11 cellular contexts compared by ENCODE assay signal in the genomic region with DNA sequence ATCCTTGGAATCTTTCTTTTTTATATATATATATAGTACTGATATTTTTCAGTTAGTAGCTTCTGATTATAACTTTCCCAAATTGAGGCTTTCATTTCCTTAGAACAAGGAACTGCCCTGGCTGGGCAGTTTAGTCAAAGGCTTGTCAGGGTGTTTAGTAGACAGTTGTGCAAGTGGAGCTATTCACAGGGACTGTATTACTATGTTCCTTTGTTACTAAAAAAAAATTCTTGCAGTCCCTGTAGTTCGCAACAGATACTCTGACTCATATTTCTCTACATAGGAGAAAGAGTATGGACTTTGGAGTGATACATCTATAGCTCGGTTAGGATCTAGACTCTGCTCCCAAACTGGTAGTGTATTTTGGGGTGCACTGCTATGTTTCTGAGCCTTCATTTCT. TPM values are rescaled to one million over a fixed set of nuclear protein-coding genes. Genes with fewer than 3 reads are reported as not detected.
A peak's percentile ranks its signal among the peaks of the same experiment; 100 is the strongest.
DNase-seq lines count a peak whose midpoint lies in the region; ATAC-seq and TF ChIP-seq lines count a peak whose summit lies in the region.
"Had no signal": no experiment of that assay in that cellular context is flagged by ENCODE, and none has a peak within 500 bp of the region (broad histone marks: within the 10 kb centered on the region; RNA-seq: fewer than 3 reads in every experiment).

No MANE protein-coding gene starts in this region.

- H3K4me1 ChIP-seq in ascending aorta (peaks cover 0 to 4% of the 10 kb centered on the region in 2 donors), heart right ventricle (peaks cover 2 to 42% (median 30%) of the 10 kb centered on the region in 9 donors), testis (no peaks in the 10 kb centered on the region)
- H3K4me1 ChIP-seq: parathyroid adenoma had no signal

- no peak overlapping the region for H3K4me3 ChIP-seq in ascending aorta
- H3K4me3 ChIP-seq in heart right ventricle: no peak overlapping the region
- H3K4me3 ChIP-seq in testis: no peak overlapping the region

- no peak for TF ChIP-seq POLR2A in testis (IDR thresholded peaks at IDR 0.05)

- peak; percentile 64 for DNase-seq in LHCN-M2 (ENCODE audit: low read depth)
- DNase-seq in ascending aorta (ENCODE audit: low spot score in 2 of 2): no peak
- DNase-seq in heart right ventricle: no peak
- DNase-seq in superior temporal gyrus (ENCODE audit: extremely low spot score): peak; percentile 7
- DNase-seq in testis: no peak
- DNase-seq: activated CD8-positive, alpha-beta memory T cell treated with anti-CD3 and anti-CD28 coated beads, Interleukin-2, amount 10 ng/mL, durations not matched to agents 7 days and 5 days; central memory CD4-positive, alpha-beta T cell; SW 1271 had no signal

- intact Hi-C loops in ascending aorta (cut with DNase I) (loop anchor here (2.0 kb wide), 1 partner anchor 16 kb away; no protein-coding TSS in a partner anchor), heart right ventricle (cut with DNase I) (loop anchor here in 1 of 10 donors (2.0 kb wide), 1 partner anchor 20 kb away; a partner anchor contains a TSS), testis (cut with DNase I; ENCODE audit: low total_unique reads) (no loop called here)

- ATAC-seq in heart right ventricle (peak in 7 of 8 donors; percentile 61 to 94 (median 79)), HG03432 (IDR thresholded peaks at IDR 0.05; ENCODE audit: unreplicated experiment) (no peak), GM18909 (IDR thresholded peaks at IDR 0.05; ENCODE audit: poor library complexity, unreplicated experiment) (no peak)
- ATAC-seq: activated CD8-positive, alpha-beta memory T cell treated with anti-CD3 and anti-CD28 coated beads, Interleukin-2, amount 10 ng/mL, durations not matched to agents 7 days and 5 days had no signal

- TF ChIP-seq CTCF in ascending aorta (IDR thresholded peaks at IDR 0.05): no peak
- no peak for TF ChIP-seq CTCF in heart right ventricle (IDR thresholded peaks at IDR 0.05)
- no peak for TF ChIP-seq CTCF in testis (IDR thresholded peaks at IDR 0.05)

- peak overlapping the region; percentile 6 to 7 for H3K27ac ChIP-seq in ascending aorta
- peak overlapping the region in 6 of 10 donors; percentile 8 to 53 (median 36) for H3K27ac ChIP-seq in heart right ventricle
- H3K27ac ChIP-seq in testis: no peak overlapping the region
- H3K27ac ChIP-seq: parathyroid adenoma had no signal

- H3K9me3 ChIP-seq in ascending aorta (no peaks in the 10 kb centered on the region), heart right ventricle (no peaks in the 10 kb centered on the region), testis (no peaks in the 10 kb centered on the region)

- H3K27me3 ChIP-seq in ascending aorta (no peaks in the 10 kb centered on the region), heart right ventricle (no peaks in the 10 kb centered on the region), testis (no peaks in the 10 kb centered on the region)

- no peaks in the 10 kb centered on the region for H3K36me3 ChIP-seq in ascending aorta
- H3K36me3 ChIP-seq in heart right ventricle: peaks cover 0 to 18% (median 2%) of the 10 kb centered on the region in 9 donors
- H3K36me3 ChIP-seq in testis (ENCODE audit: low read depth, missing control alignments): no peaks in the 10 kb centered on the region

- 32 to 52% methylated on average over 2 of the region's 2 CpGs for WGBS in heart right ventricle, 2 donors
- 74 to 78% methylated on average over 2 of the region's 2 CpGs for WGBS in testis, 2 donors

RNA-seq across cellular contexts. Expression of a gene that starts 20.8 kb away (rescaled TPM):
- total RNA-seq in LHCN-M2 (2014; rRNA removed) (81.7 and 94.9 TPM in 2 replicates), ascending aorta (25.5 TPM), heart right ventricle (10 to 100 TPM; 71.2 to 98.7 (median 81.5) TPM), testis (10 to 100 TPM; 57.5 to 64.6 TPM)
- polyA plus RNA-seq in LHCN-M2 (2012): 22.9 TPM
- polyA plus RNA-seq in heart right ventricle (10 to 100 TPM; 43.8 to 45.1 TPM), testis (ENCODE audit: insufficient read depth, low read depth, low replicate concordance) (53.3 TPM)

Comparison
In these comparisons a context has a peak if more than half of its experiments do, and no peak if none do; other contexts are left out.
1. DNase-seq: peak in LHCN-M2 (single experiment) and superior temporal gyrus (single experiment); none in ascending aorta (0 of 2), heart right ventricle (0 of 2) and testis (single experiment).
2. H3K27ac ChIP-seq: peak in ascending aorta (2 of 2) and heart right ventricle (6 of 10); none in testis (0 of 2).
3. ATAC-seq: peak in heart right ventricle (7 of 8); none in HG03432 (single experiment) and GM18909 (single experiment).